In genomic region chr3:137332296-137332695, GRCh38 we compare ENCODE assay signal across 15 cellular contexts.
"Had no signal": no experiment of that assay in that cellular context is flagged by ENCODE, and none has a peak within 500 bp of the region (broad histone marks: within the 10 kb centered on the region; RNA-seq: fewer than 3 reads in every experiment).

No MANE protein-coding gene starts in this region.

- ATAC-seq: activated CD4-positive, CD25-positive, alpha-beta regulatory T cell treated with anti-CD3 and anti-CD28 coated beads, Interleukin-2, amount 50 U/mL, for 24 hours; foreskin keratinocyte had no signal

- DNase-seq: activated CD4-positive, alpha-beta T cell treated with anti-CD3 and anti-CD28 coated beads, Interleukin-2, amount 50 U/mL, for 1 hour; activated CD8-positive, alpha-beta memory T cell treated with anti-CD3 and anti-CD28 coated beads for 24 hours; activated gamma-delta T cell treated with Interleukin-2 at 50 U/mL for 16 hours; amniotic stem cell; cortex of kidney; effector CD4-positive, alpha-beta T cell; kidney glomerular epithelial cell; mesendoderm; occipital lobe; stimulated activated CD4-positive, alpha-beta T cell treated with anti-CD3 and anti-CD28 coated beads, Interleukin-4, amount 100 ng/mL, for 4 hours; stimulated activated CD8-positive, alpha-beta memory T cell treated with anti-CD3 and anti-CD28 coated beads, Interleukin-4, amount 100 ng/mL, for 48 hours; stimulated activated naive CD4-positive, alpha-beta T cell treated with Interleukin-2 at 50 U/mL for 16 hours; substantia nigra had no signal
